In the genomic region with DNA sequence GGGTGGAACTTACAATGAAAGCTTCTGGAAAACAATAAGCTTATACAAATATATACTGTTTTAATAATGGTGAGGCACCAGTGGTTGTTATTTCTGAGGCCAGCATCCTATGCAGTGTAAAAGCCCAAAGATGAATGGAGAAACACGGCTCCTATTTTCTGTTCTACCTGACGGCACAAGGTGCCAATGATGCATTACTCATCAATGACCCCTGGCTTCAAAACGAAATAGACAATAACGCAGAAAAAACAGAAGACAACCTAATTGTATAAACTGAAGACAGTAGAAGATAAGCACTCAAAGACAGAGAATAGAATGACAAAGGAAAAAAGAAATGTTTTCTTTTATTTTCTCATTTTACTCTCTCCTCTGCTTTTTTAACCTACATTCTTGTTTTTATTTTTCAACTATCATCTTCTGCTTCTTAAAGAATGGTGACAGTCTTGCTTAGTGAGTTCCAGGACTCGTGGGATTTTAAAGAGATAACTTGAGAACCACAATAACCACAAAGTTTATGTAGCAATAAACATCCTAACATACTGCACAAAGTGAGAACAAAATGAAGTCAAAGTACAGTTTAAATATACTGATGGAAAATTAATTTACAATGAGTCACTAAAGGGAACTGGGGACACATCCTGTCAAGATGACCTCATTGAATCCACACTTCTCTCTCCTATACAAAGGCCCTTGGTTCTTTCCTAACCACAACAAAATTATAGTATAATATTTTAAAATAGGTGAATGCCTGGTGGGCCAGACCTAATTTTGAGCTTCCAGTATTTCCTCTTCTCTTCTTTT, we compare ENCODE assay signal across 10 cellular contexts.
DNase-seq lines count a peak whose midpoint lies in the region; ATAC-seq and TF ChIP-seq lines count a peak whose summit lies in the region.
"Had no signal": no experiment of that assay in that cellular context is flagged by ENCODE, and none has a peak within 500 bp of the region (broad histone marks: within the 10 kb centered on the region; RNA-seq: fewer than 3 reads in every experiment).

No MANE protein-coding gene starts in this region.

- H3K36me3 ChIP-seq in HCT116 (ENCODE audit: control insufficient read depth in 1 of 2, insufficient read depth in 2 of 2, low read length in 2 of 2) (0 out of 4 replicates have a peak, but pooled peaks cover 0 to 4% of the 10 kb centered on the region in 2 experiments), skeletal muscle satellite cell (ENCODE audit: insufficient read depth, low read length) (no peaks in the 10 kb centered on the region), BE2C (no peaks in the 10 kb centered on the region)

- DNase-seq in HCT116 (ENCODE audit: low read depth, low spot score) (peak; percentile 93), RWPE1 (ENCODE audit: low spot score) (peak; percentile 72), epithelial cell of proximal tubule (ENCODE audit: low read depth) (peak; percentile 75), BE2C (no peak), T-helper 9 cell (no peak), GM10266 (ENCODE audit: extremely low spot score) (no peak)
- no peak for DNase-seq in activated naive CD4-positive, alpha-beta T cell treated with Interleukin-2 at 50 U/mL for 16 hours
- DNase-seq: head of caudate nucleus, NCI-H1105 had no signal

- TF ChIP-seq POLR2A in HCT116 (IDR thresholded peaks at IDR 0.05; ENCODE audit: borderline replicate concordance, extremely low read depth, insufficient read depth, insufficient read length), result no peak

- H3K4me2 ChIP-seq in HCT116 (ENCODE audit: low read length) (peak overlapping the region; percentile 45), skeletal muscle satellite cell (ENCODE audit: low read length) (peak overlapping the region; percentile 72)

- ATAC-seq in HCT116, result peak; percentile 76

- no peak overlapping the region for H2AFZ ChIP-seq in HCT116 (ENCODE audit: low read depth, low read length, poor library complexity, severe bottlenecking)

- H3K27me3 ChIP-seq in HCT116 (ENCODE audit: insufficient read depth, low read length), result no peaks in the 10 kb centered on the region
- peaks cover 17% of the 10 kb centered on the region for H3K27me3 ChIP-seq in skeletal muscle satellite cell (ENCODE audit: control insufficient read depth, insufficient read depth, low read length)
- H3K27me3 ChIP-seq in BE2C, result no peaks in the 10 kb centered on the region

- CTCF ChIA-PET in HCT116 (lab: Charles Lee) (interaction anchor here (1.3 to 2.5 kb wide), 4 partner anchors 30 to 247 kb away, joined by 4 to 19 read pairs (median 6); no protein-coding TSS in a partner anchor), RWPE1 (lab: Yijun Ruan, JAX) (interaction anchor here (0.7 to 1.7 kb wide), 3 partner anchors 17 to 1350 kb away, joined by 3 to 4 read pairs (median 4); no protein-coding TSS in a partner anchor)

- TF ChIP-seq CTCF in HCT116 (IDR thresholded peaks at IDR 0.05 in 2 of 3, conservative IDR thresholded peaks at IDR 0.05 in 1 of 3; ENCODE audit: borderline replicate concordance in 1 of 3, insufficient read depth in 1 of 3, low read depth in 2 of 3, low read length in 2 of 3), result no peak
- no peak for TF ChIP-seq CTCF in RWPE1 (conservative IDR thresholded peaks at IDR 0.05; ENCODE audit: low read depth)
- no peak for TF ChIP-seq CTCF in epithelial cell of proximal tubule (conservative IDR thresholded peaks at IDR 0.05; ENCODE audit: low read depth, low read length)
- TF ChIP-seq CTCF in BE2C (IDR thresholded peaks at IDR 0.05; ENCODE audit: low read depth, low read length), result no peak
- TF ChIP-seq CTCF in GM10266 (IDR thresholded peaks at IDR 0.05; ENCODE audit: control insufficient read depth, insufficient read depth, low read depth, missing control alignments), result no peak

- RAD21 ChIA-PET in HCT116 (lab: Charles Lee; ENCODE audit: low non-redundant PET in 1 of 2, low total read pairs in 2 of 2, uncharacterized antibody in 2 of 2, unreplicated experiment in 2 of 2), result no interaction called here

- intact Hi-C loops in HCT116 (cut with micrococcal nuclease), result loop anchor here (1.0 to 5.0 kb wide), 7 partner anchors 30 to 397 kb away; no protein-coding TSS in a partner anchor

- TF ChIP-seq RAD21 in HCT116 (IDR thresholded peaks at IDR 0.05; ENCODE audit: low read depth), result no peak

- H3K79me2 ChIP-seq in HCT116 (ENCODE audit: insufficient read depth, low read length), result no peaks in the 10 kb centered on the region; the same call in none of the 2 replicates

- H3K4me1 ChIP-seq in HCT116 (ENCODE audit: control insufficient read depth in 1 of 2, insufficient read depth in 2 of 2, low read length in 2 of 2), result peaks cover 88 to 99% of the 10 kb centered on the region in 2 experiments
- peaks cover 46% of the 10 kb centered on the region for H3K4me1 ChIP-seq in skeletal muscle satellite cell (ENCODE audit: control insufficient read depth, insufficient read depth, low read length)
- H3K4me1 ChIP-seq in BE2C, result no peaks in the 10 kb centered on the region

- H3K4me3 ChIP-seq in HCT116 (replicated peaks in 1 of 2; ENCODE audit: low read depth in 1 of 2, low read length in 2 of 2), result peak overlapping the region in 1 of 2 experiments; percentile 8; a peak in 1 of 4 replicates
- no peak overlapping the region for H3K4me3 ChIP-seq in epithelial cell of proximal tubule (ENCODE audit: low read depth, low read length)
- peak overlapping the region; percentile 42 for H3K4me3 ChIP-seq in skeletal muscle satellite cell (ENCODE audit: low read length)
- no peak overlapping the region for H3K4me3 ChIP-seq in BE2C (ENCODE audit: low read depth, low read length)

- POLR2A ChIA-PET in HCT116 (lab: Charles Lee) (interaction anchor here (0.7 to 13.3 kb wide), 16 partner anchors 11 to 260 kb away, joined by 3 to 145 read pairs (median 13); a partner anchor contains a TSS), RWPE1 (lab: Yijun Ruan, JAX; ENCODE audit: low non-redundant PET) (no interaction called here)

- no peaks in the 10 kb centered on the region for H4K20me1 ChIP-seq in HCT116 (ENCODE audit: insufficient read depth)

- BruUV-seq in HCT116 (replicated peaks; lab: Mats Ljungman, UMichigan), result TSS peak; percentile 59

- H3K9me2 ChIP-seq in HCT116 (ENCODE audit: insufficient read depth), result no peaks in the 10 kb centered on the region

- H3K9me3 ChIP-seq in HCT116 (ENCODE audit: control insufficient read depth in 1 of 2, insufficient read depth in 1 of 2, low read depth in 1 of 2, low read length in 2 of 2) (no peaks in the 10 kb centered on the region), skeletal muscle satellite cell (replicated peaks; ENCODE audit: low read length) (no peaks in the 10 kb centered on the region), BE2C (no peaks in the 10 kb centered on the region)

- peak overlapping the region; percentile 61 for H3K9ac ChIP-seq in HCT116 (ENCODE audit: low read length)
- H3K9ac ChIP-seq in skeletal muscle satellite cell (ENCODE audit: low read depth, low read length), result peak overlapping the region; percentile 52

- H3K27ac ChIP-seq in HCT116 (ENCODE audit: low read depth, low read length) (peak overlapping the region; percentile 94), RWPE1 (no peak overlapping the region)

TF ChIP-seq in HCT116, 20 proteins besides CTCF, POLR2A, EP300 and RAD21:
- TF ChIP-seq POLR2AphosphoS5 (IDR thresholded peaks at IDR 0.05; ENCODE audit: low read depth, low read length), result peak; percentile 45
- TF ChIP-seq TCF7L2 (IDR thresholded peaks at IDR 0.05; ENCODE audit: borderline replicate concordance, extremely low read depth, insufficient read depth, insufficient read length), result peak; percentile 81
- TF ChIP-seq YY1 (IDR thresholded peaks at IDR 0.05; ENCODE audit: extremely low read depth, insufficient replicate concordance, low read depth, low read length), result peak; percentile 42
- no peak for TF ChIP-seq ELF1 (IDR thresholded peaks at IDR 0.05; ENCODE audit: borderline replicate concordance, low read depth)
- TF ChIP-seq SIN3A (IDR thresholded peaks at IDR 0.05; ENCODE audit: low read depth), result no peak
- no peak for TF ChIP-seq EGR1 (IDR thresholded peaks at IDR 0.05; ENCODE audit: low read depth)
- TF ChIP-seq EZH2 (IDR thresholded peaks at IDR 0.05), result no peak
- TF ChIP-seq ZNF274 (IDR thresholded peaks at IDR 0.05; ENCODE audit: low read depth, low read length), result no peak

Comparison
In these comparisons a context has a peak if more than half of its experiments do, and no peak if none do; other contexts are left out.
1. DNase-seq: peak in HCT116 (single experiment), RWPE1 (single experiment) and epithelial cell of proximal tubule (single experiment); none in BE2C (single experiment), activated naive CD4-positive, alpha-beta T cell treated with Interleukin-2 at 50 U/mL for 16 hours (single experiment), T-helper 9 cell (single experiment) and GM10266 (single experiment).